Comparison of ENCODE assay signal across 12 cellular contexts in the genomic region with DNA sequence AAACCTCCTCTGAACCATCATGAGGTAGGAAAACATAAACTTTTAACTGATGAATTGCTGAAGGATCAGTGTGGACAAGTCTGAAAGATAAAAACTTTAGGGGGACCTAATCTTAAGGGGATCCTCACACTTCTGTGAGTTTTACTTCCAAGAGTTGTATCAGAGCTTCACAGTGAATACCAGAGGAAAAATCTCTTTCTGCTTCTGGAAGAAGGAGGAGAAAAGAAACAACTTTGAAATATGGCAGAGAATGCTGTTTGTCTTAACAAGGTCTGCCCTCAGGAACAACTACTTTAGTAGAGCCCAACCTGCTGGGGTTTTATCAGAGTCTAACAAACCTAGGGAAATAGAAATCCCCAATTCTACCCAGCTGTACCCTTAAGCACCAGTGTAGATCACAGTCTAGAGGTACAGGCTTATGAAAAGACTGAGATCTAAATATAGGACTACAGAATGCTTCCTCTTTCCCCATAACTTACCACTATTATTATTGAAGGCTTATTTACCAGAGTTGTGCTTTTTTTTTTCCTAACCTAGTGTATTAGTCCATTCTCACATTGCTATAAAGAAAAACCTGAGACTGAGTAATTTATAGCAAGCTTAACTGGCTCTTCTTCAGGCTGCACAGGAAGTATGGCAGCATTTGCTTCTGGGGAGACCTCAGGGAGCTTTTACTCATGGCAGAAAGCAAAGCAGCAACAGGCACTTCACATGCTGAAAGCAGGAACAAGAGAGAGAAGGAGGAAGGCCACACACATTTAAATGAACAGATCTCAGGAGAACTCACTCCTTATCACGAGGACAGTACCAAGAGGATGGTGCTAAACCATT.
A peak's percentile ranks its signal among the peaks of the same experiment; 100 is the strongest.
DNase-seq lines count a peak whose midpoint lies in the region; ATAC-seq and TF ChIP-seq lines count a peak whose summit lies in the region.
"Had no signal": no experiment of that assay in that cellular context is flagged by ENCODE, and none has a peak within 500 bp of the region (broad histone marks: within the 10 kb centered on the region; RNA-seq: fewer than 3 reads in every experiment).

No MANE protein-coding gene starts in this region.

- peaks cover 61% of the 10 kb centered on the region for H3K4me1 Mint-ChIP-seq in activated CD8-positive, alpha-beta T cell treated with anti-CD3 and anti-CD28 coated beads for 36 hours (ENCODE audit: low read depth)

- no peaks in the 10 kb centered on the region for H3K27me3 ChIP-seq in colonic mucosa
- H3K27me3 ChIP-seq: vagina had no signal

- DNase-seq in activated CD8-positive, alpha-beta T cell treated with anti-CD3 and anti-CD28 coated beads for 36 hours = no peak
- no peak for DNase-seq in DMS53 (lab: John Stamatoyannopoulos, UW)
- no peak for DNase-seq in ureter (ENCODE audit: low spot score)
- no peak for DNase-seq in colonic mucosa
- DNase-seq: activated T-cell treated with anti-CD3 and anti-CD28 coated beads, Interleukin-2, amount 50 U/mL, for 1 hour; stimulated activated CD4-positive, alpha-beta T cell treated with anti-CD3 and anti-CD28 coated beads, Interleukin-4, amount 100 ng/mL, for 4 hours had no signal

- peak overlapping the region; percentile 22 for H3K27ac Mint-ChIP-seq in activated CD8-positive, alpha-beta T cell treated with anti-CD3 and anti-CD28 coated beads for 36 hours

- CTCF ChIA-PET in activated CD8-positive, alpha-beta T cell treated with anti-CD3 and anti-CD28 coated beads for 36 hours (lab: Charles Lee) = no interaction called here

- H3K9me3 ChIP-seq in colonic mucosa = no peaks in the 10 kb centered on the region
- H3K9me3 ChIP-seq: vagina had no signal

- H3K36me3 Mint-ChIP-seq in activated CD8-positive, alpha-beta T cell treated with anti-CD3 and anti-CD28 coated beads for 36 hours (ENCODE audit: low read depth) = peaks cover 64% of the 10 kb centered on the region

- TF ChIP-seq CTCF in activated CD8-positive, alpha-beta T cell treated with anti-CD3 and anti-CD28 coated beads for 36 hours (IDR thresholded peaks at IDR 0.05) = no peak
- no peak for TF ChIP-seq CTCF in colonic mucosa (IDR thresholded peaks at IDR 0.05)

- no peaks in the 10 kb centered on the region for H3K27me3 Mint-ChIP-seq in activated CD8-positive, alpha-beta T cell treated with anti-CD3 and anti-CD28 coated beads for 36 hours

- no peak overlapping the region for H3K4me3 ChIP-seq in colonic mucosa
- H3K4me3 ChIP-seq: SK-N-MC, vagina had no signal

- H3K9me3 Mint-ChIP-seq in activated CD8-positive, alpha-beta T cell treated with anti-CD3 and anti-CD28 coated beads for 36 hours = peaks cover 7% of the 10 kb centered on the region

- no peaks in the 10 kb centered on the region for H3K4me1 ChIP-seq in colonic mucosa
- H3K4me1 ChIP-seq: vagina had no signal

- H3K4me3 Mint-ChIP-seq in activated CD8-positive, alpha-beta T cell treated with anti-CD3 and anti-CD28 coated beads for 36 hours = no peak overlapping the region

- H3K27ac ChIP-seq in colonic mucosa = no peak overlapping the region
- H3K27ac ChIP-seq: SK-N-MC, vagina had no signal

- H3K9ac ChIP-seq in colonic mucosa (ENCODE audit: low read depth in 2 of 2, low read length in 2 of 2) = no peak overlapping the region

- POLR2A ChIA-PET in activated CD8-positive, alpha-beta T cell treated with anti-CD3 and anti-CD28 coated beads for 36 hours (lab: Charles Lee) = interaction anchor here (1.4 kb wide), 1 partner anchor 9 kb away, joined by 3 read pairs; no protein-coding TSS in a partner anchor

- intact Hi-C loops in activated CD8-positive, alpha-beta T cell treated with anti-CD3 and anti-CD28 coated beads for 36 hours (cut with micrococcal nuclease) = no loop called here
- intact Hi-C loops in colonic mucosa (cut with DNase I) = no loop called here

- H3K36me3 ChIP-seq in colonic mucosa = no peaks in the 10 kb centered on the region
- H3K36me3 ChIP-seq: vagina had no signal

- ATAC-seq in GM18502 (IDR thresholded peaks at IDR 0.05; ENCODE audit: poor library complexity, unreplicated experiment) (peak; percentile 82), GM21360 (IDR thresholded peaks at IDR 0.05; ENCODE audit: unreplicated experiment) (peak; percentile 72), HG03095 (IDR thresholded peaks at IDR 0.05; ENCODE audit: unreplicated experiment) (peak; percentile 79), GM19463 (IDR thresholded peaks at IDR 0.05; ENCODE audit: unreplicated experiment) (no peak)
- no peak for ATAC-seq in activated CD8-positive, alpha-beta T cell treated with anti-CD3 and anti-CD28 coated beads for 36 hours

Comparison
In these comparisons a context has a peak if more than half of its experiments do, and no peak if none do; other contexts are left out.
1. ATAC-seq: peak in GM18502 (single experiment), GM21360 (single experiment) and HG03095 (single experiment); none in activated CD8-positive, alpha-beta T cell treated with anti-CD3 and anti-CD28 coated beads for 36 hours (single experiment) and GM19463 (single experiment).